Comparison of ENCODE assay signal across 7 cellular contexts in the genomic region with DNA sequence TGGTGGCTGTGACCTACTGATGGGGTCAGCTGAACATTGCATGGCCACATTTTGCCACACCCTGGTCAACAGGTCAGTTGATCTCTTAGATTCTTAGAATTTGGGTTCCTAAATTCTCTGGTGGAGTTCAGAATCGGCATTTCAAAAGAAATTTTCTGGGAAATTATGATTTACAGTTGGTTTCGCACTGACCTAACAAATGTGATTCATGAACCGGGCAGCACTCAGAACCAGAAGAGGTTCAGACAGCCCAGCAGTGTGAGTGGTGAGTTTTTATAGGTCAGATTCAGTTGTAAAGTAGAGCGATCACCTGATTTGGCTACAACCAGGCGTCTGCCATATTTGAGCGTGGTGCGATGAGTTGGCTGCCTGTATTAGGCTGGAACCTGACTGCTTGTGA.
"Had no signal": no experiment of that assay in that cellular context is flagged by ENCODE, and none has a peak within 500 bp of the region (broad histone marks: within the 10 kb centered on the region; RNA-seq: fewer than 3 reads in every experiment).

No MANE protein-coding gene starts in this region.

- H3K27ac ChIP-seq: KMS-11 had no signal

- DNase-seq: GM23248, GOT3, H9, HCEC 1CT, HFFc6, KBM-7 had no signal

- H3K9ac ChIP-seq: GM23248, KMS-11 had no signal

- H3K4me3 ChIP-seq: GM23248 had no signal
